Comparison of ENCODE assay signal across 8 cellular contexts in the genomic region with DNA sequence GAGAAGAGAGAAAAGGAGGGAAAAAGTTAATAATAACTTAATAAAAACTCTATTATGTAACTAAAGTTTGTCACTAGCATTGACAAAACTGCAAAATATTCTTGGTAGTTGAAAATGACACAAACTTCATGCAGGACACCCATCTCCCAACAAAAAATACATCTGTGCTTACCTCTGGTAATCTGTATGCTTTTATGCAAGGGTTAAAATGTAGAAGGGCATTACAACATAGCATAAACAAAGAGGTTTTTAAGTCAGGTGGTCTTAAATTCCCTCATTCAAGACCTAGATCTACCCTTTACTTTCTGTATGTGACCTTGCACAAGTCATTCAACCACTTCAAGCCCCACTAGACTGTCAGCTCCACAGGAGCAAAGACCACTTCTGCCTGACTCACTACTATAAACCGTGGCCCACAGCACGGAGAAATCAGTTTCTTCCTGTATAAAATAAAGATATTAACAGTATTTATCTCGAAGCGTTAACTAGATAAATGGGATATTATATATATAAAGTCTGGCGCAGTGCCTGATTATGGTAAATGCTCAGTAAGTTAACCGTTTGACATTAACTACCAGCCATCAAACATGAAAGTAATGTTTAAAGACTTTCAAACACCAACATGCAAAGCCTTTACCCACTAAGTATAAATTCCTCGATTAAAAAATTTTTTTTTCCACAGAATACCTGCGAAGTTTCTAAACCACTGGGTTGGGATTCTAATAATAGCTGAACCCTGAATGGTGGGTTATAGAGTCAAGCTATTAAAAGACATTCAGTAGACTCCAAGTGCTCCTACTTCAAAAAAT. TPM values are rescaled to one million over a fixed set of nuclear protein-coding genes. Genes with fewer than 3 reads are reported as not detected.
DNase-seq lines count a peak whose midpoint lies in the region; FAIRE-seq and TF ChIP-seq lines count a peak whose summit lies in the region.

No MANE protein-coding gene starts in this region.

- peak overlapping the region; percentile 95 for H3K27ac Mint-ChIP-seq in activated T-cell treated with anti-CD3 and anti-CD28 coated beads, Interleukin-2, amount 50 U/mL, for 24 hours
- H3K27ac Mint-ChIP-seq in glutamatergic neuron (ENCODE audit: unreplicated experiment) = peak overlapping the region; percentile 78

- H3K9me3 Mint-ChIP-seq in activated T-cell treated with anti-CD3 and anti-CD28 coated beads, Interleukin-2, amount 50 U/mL, for 24 hours = peaks cover 19% of the 10 kb centered on the region
- peaks cover 19% of the 10 kb centered on the region for H3K9me3 Mint-ChIP-seq in glutamatergic neuron (ENCODE audit: unreplicated experiment)

- no peak for FAIRE-seq in small intestine (lab: Jason Lieb, UNC)

- H3K27ac ChIP-seq in WERI-Rb-1 = no peak overlapping the region; the same call in 1 of the 2 replicates
- H3K27ac ChIP-seq in small intestine (ENCODE audit: low read depth in 1 of 2, low read length in 1 of 2) = peak overlapping the region in 1 of 2 donors; percentile 100

- H3K36me3 ChIP-seq in WERI-Rb-1 (peaks cover 4% of the 10 kb centered on the region; the same call in 1 of the 2 replicates), small intestine (ENCODE audit: control insufficient read depth in 2 of 2, insufficient read depth in 2 of 2, low read length in 2 of 2) (no peaks in the 10 kb centered on the region)

- no peaks in the 10 kb centered on the region for H3K27me3 ChIP-seq in WERI-Rb-1 (ENCODE audit: insufficient read depth, low read depth, severe bottlenecking)
- no peaks in the 10 kb centered on the region for H3K27me3 ChIP-seq in small intestine (ENCODE audit: control insufficient read depth in 2 of 2, insufficient read depth in 2 of 2, low read length in 2 of 2)

- peak overlapping the region; percentile 93 for H3K4me3 ChIP-seq in WERI-Rb-1 (ENCODE audit: low read depth, low read length)
- H3K4me3 ChIP-seq in small intestine (ENCODE audit: low read depth in 1 of 2, low read length in 2 of 2) = peak overlapping the region; percentile 80 to 96

- DNase-seq in activated T-cell treated with anti-CD3 and anti-CD28 coated beads, Interleukin-2, amount 50 U/mL, for 24 hours = no peak
- DNase-seq in activated T-cell treated with anti-CD3 and anti-CD28 coated beads, Interleukin-2, amount 50 U/mL, for 1 hour = no peak
- DNase-seq in WERI-Rb-1 = no peak
- no peak for DNase-seq in glutamatergic neuron
- DNase-seq in small intestine = peak; percentile 40
- DNase-seq in cortex of kidney (lab: John Stamatoyannopoulos, UW) = no peak
- DNase-seq in DMS79 (lab: John Stamatoyannopoulos, UW) = no peak
- DNase-seq in NCI-H1694 (lab: John Stamatoyannopoulos, UW) = no peak

- peaks cover 31% of the 10 kb centered on the region for H3K36me3 Mint-ChIP-seq in activated T-cell treated with anti-CD3 and anti-CD28 coated beads, Interleukin-2, amount 50 U/mL, for 24 hours (ENCODE audit: low read depth)
- peaks cover 5% of the 10 kb centered on the region for H3K36me3 Mint-ChIP-seq in glutamatergic neuron (ENCODE audit: unreplicated experiment)

- H3K4me1 Mint-ChIP-seq in activated T-cell treated with anti-CD3 and anti-CD28 coated beads, Interleukin-2, amount 50 U/mL, for 24 hours (ENCODE audit: low read depth) = peaks cover 38% of the 10 kb centered on the region
- H3K4me1 Mint-ChIP-seq in glutamatergic neuron (ENCODE audit: low read depth, unreplicated experiment) = peaks cover 15% of the 10 kb centered on the region

- H3K27me3 Mint-ChIP-seq in activated T-cell treated with anti-CD3 and anti-CD28 coated beads, Interleukin-2, amount 50 U/mL, for 24 hours = no peaks in the 10 kb centered on the region
- H3K27me3 Mint-ChIP-seq in glutamatergic neuron (ENCODE audit: unreplicated experiment) = peaks cover 4% of the 10 kb centered on the region

- TF ChIP-seq CTCF in WERI-Rb-1 (IDR thresholded peaks at IDR 0.05; ENCODE audit: low read depth, low read length) (no peak), glutamatergic neuron (IDR thresholded peaks at IDR 0.05; ENCODE audit: partially characterized antibody, unreplicated experiment) (no peak)

- 4 to 11% (median 9%) methylated on average over 8 of the region's 8 CpGs for WGBS in small intestine, 3 donors

- H3K9me3 ChIP-seq in WERI-Rb-1 (ENCODE audit: severe bottlenecking) (peaks cover 14% of the 10 kb centered on the region), small intestine (ENCODE audit: control insufficient read depth, low read depth) (no peaks in the 10 kb centered on the region)

- peaks cover 0 to 3% of the 10 kb centered on the region in 2 donors for H3K4me1 ChIP-seq in small intestine (ENCODE audit: control insufficient read depth in 2 of 2, insufficient read depth in 1 of 2, low read depth in 1 of 2, low read length in 1 of 2)

- peak overlapping the region; percentile 87 for H3K4me3 Mint-ChIP-seq in activated T-cell treated with anti-CD3 and anti-CD28 coated beads, Interleukin-2, amount 50 U/mL, for 24 hours
- H3K4me3 Mint-ChIP-seq in glutamatergic neuron (ENCODE audit: unreplicated experiment) = peak overlapping the region; percentile 86

RNA-seq across cellular contexts. Expression of gene FBXL17, which starts 2.0 kb away (rescaled TPM):
- 20.3 TPM for total RNA-seq in glutamatergic neuron (ENCODE audit: unreplicated experiment)
- polyA plus RNA-seq in small intestine = 1 to 10 TPM; 5.4 to 8.3 (median 8.3) TPM
